Comparison of ENCODE assay signal across 17 cellular contexts in genomic region chr4:165627128-165627527, GRCh38.
A peak's percentile ranks its signal among the peaks of the same experiment; 100 is the strongest.
DNase-seq lines count a peak whose midpoint lies in the region; ATAC-seq and TF ChIP-seq lines count a peak whose summit lies in the region.
"Had no signal": no experiment of that assay in that cellular context is flagged by ENCODE, and none has a peak within 500 bp of the region (broad histone marks: within the 10 kb centered on the region; RNA-seq: fewer than 3 reads in every experiment).

No MANE protein-coding gene starts in this region.

- H2AFZ ChIP-seq in PC-9 = peak overlapping the region; percentile 70
- peak overlapping the region; percentile 15 for H2AFZ ChIP-seq in osteoblast (ENCODE audit: low read length)

- BruUV-seq in PC-9 (replicated peaks; lab: Mats Ljungman, UMichigan) = no TSS peak

- peaks cover 0 to 17% (median 1%) of the 10 kb centered on the region in 12 donors for H3K4me1 ChIP-seq in heart left ventricle
- H3K4me1 ChIP-seq in PC-9 (replicated peaks; ENCODE audit: insufficient read depth) = no peaks in the 10 kb centered on the region
- no peaks in the 10 kb centered on the region for H3K4me1 ChIP-seq in osteoblast (ENCODE audit: insufficient read depth, low read length)
- H3K4me1 ChIP-seq in CD8-positive, alpha-beta memory T cell (ENCODE audit: insufficient read depth, low read length) = no peaks in the 10 kb centered on the region
- H3K4me1 ChIP-seq: BLaER1 treated with 17β-estradiol and CSF1 and Interleukin-3, amounts not matched to agents 10 nM and 100 nM had no signal

- H4K20me1 ChIP-seq in PC-9 (ENCODE audit: insufficient read depth) (no peaks in the 10 kb centered on the region), osteoblast (ENCODE audit: insufficient read depth, low read length) (no peaks in the 10 kb centered on the region)
- H4K20me1 ChIP-seq: BLaER1 treated with 17β-estradiol and CSF1 and Interleukin-3, amounts not matched to agents 10 nM and 100 nM had no signal

- H3F3A ChIP-seq in PC-9 (ENCODE audit: insufficient read depth, low read depth) = no peaks in the 10 kb centered on the region

- H3K4me3 ChIP-seq in heart left ventricle (peak overlapping the region in 7 of 12 donors; percentile 8 to 38 (median 18)), PC-9 (peak overlapping the region; percentile 51), osteoblast (ENCODE audit: insufficient read depth, low read length) (no peak overlapping the region)
- H3K4me3 ChIP-seq in CD8-positive, alpha-beta memory T cell (ENCODE audit: low read length) = no peak overlapping the region
- H3K4me3 ChIP-seq: BLaER1 treated with 17β-estradiol and CSF1 and Interleukin-3, amounts not matched to agents 10 nM and 100 nM had no signal

- H3K27me3 ChIP-seq in heart left ventricle (no peaks in the 10 kb centered on the region), PC-9 (ENCODE audit: insufficient read depth, low read depth) (no peaks in the 10 kb centered on the region), osteoblast (ENCODE audit: insufficient read depth, low read length) (no peaks in the 10 kb centered on the region)
- no peaks in the 10 kb centered on the region for H3K27me3 ChIP-seq in CD8-positive, alpha-beta memory T cell (ENCODE audit: insufficient read depth, low read length, poor library complexity, severe bottlenecking)
- H3K27me3 ChIP-seq: BLaER1 treated with 17β-estradiol and CSF1 and Interleukin-3, amounts not matched to agents 10 nM and 100 nM had no signal

- H3K4me1 Mint-ChIP-seq in HFFc6 (ENCODE audit: low read depth) = peaks cover 30% of the 10 kb centered on the region
- H3K4me1 Mint-ChIP-seq in CD8-positive, alpha-beta memory T cell = no peaks in the 10 kb centered on the region

- TF ChIP-seq POLR2A in heart left ventricle (IDR thresholded peaks at IDR 0.05) = no peak

- peak overlapping the region; percentile 85 for H3K4me3 Mint-ChIP-seq in HFFc6
- H3K4me3 Mint-ChIP-seq in CD8-positive, alpha-beta memory T cell = no peak overlapping the region
- H3K4me3 Mint-ChIP-seq: CD8-positive, alpha-beta T cell had no signal

- no peaks in the 10 kb centered on the region for H3K36me3 Mint-ChIP-seq in HFFc6 (ENCODE audit: low read depth)
- no peaks in the 10 kb centered on the region for H3K36me3 Mint-ChIP-seq in CD8-positive, alpha-beta memory T cell
- H3K36me3 Mint-ChIP-seq: CD8-positive, alpha-beta T cell had no signal

- no peaks in the 10 kb centered on the region for H3K9me2 ChIP-seq in PC-9 (ENCODE audit: insufficient read depth)

- no peaks in the 10 kb centered on the region for H3K36me3 ChIP-seq in heart left ventricle
- no peaks in the 10 kb centered on the region for H3K36me3 ChIP-seq in PC-9 (ENCODE audit: low read depth)
- H3K36me3 ChIP-seq in osteoblast (ENCODE audit: insufficient read depth, low read length) = no peaks in the 10 kb centered on the region
- H3K36me3 ChIP-seq in CD8-positive, alpha-beta memory T cell (ENCODE audit: insufficient read depth, low read length) = no peaks in the 10 kb centered on the region
- H3K36me3 ChIP-seq: BLaER1 treated with 17β-estradiol and CSF1 and Interleukin-3, amounts not matched to agents 10 nM and 100 nM had no signal

- ATAC-seq in heart left ventricle (peak in 1 of 4 donors; percentile 24), Right ventricle myocardium inferior (no peak)
- ATAC-seq: CD8-positive, alpha-beta T cell had no signal

- CTCF ChIA-PET in PC-9 (lab: Charles Lee) = no interaction called here
- CTCF ChIA-PET in CD8-positive, alpha-beta memory T cell (lab: Charles Lee) = no interaction called here

- no peak for DNase-seq in heart left ventricle
- no peak for DNase-seq in Right ventricle myocardium inferior (ENCODE audit: missing footprints)
- no peak for DNase-seq in HFFc6
- peak in 1 of 2 experiments; percentile 4 for DNase-seq in PC-9
- DNase-seq in osteoblast (ENCODE audit: insufficient read length, low spot score, missing footprints) = no peak
- no peak for DNase-seq in NOMO-1 (lab: John Stamatoyannopoulos, UW; ENCODE audit: unreplicated experiment in 2 of 2)
- no peak for DNase-seq in SIG-M5 (lab: John Stamatoyannopoulos, UW)
- no peak for DNase-seq in CD8-positive, alpha-beta memory T cell
- DNase-seq: CD8-positive, alpha-beta T cell; NCI-H1092; NCI-H1436 treated with DMSO at 0.1 percent for 48 hours; NCI-H2029; NCI-H446 treated with DMSO at 0.1 percent for 48 hours; NCI-H69; RPMI8226 had no signal

- peaks cover 1% of the 10 kb centered on the region; the same call in 1 of the 2 replicates for H3K27me3 Mint-ChIP-seq in HFFc6 (ENCODE audit: insufficient read depth)
- no peaks in the 10 kb centered on the region for H3K27me3 Mint-ChIP-seq in CD8-positive, alpha-beta memory T cell

- POLR2A ChIA-PET in PC-9 (lab: Charles Lee; ENCODE audit: unreplicated experiment) = no interaction called here
- POLR2A ChIA-PET in CD8-positive, alpha-beta memory T cell (lab: Charles Lee) = no interaction called here

- TF ChIP-seq CTCF in heart left ventricle (IDR thresholded peaks at IDR 0.05) = no peak
- TF ChIP-seq CTCF in HFFc6 (IDR thresholded peaks at IDR 0.05) = no peak
- no peak for TF ChIP-seq CTCF in PC-9 (conservative IDR thresholded peaks at IDR 0.05)
- TF ChIP-seq CTCF in osteoblast (IDR thresholded peaks at IDR 0.05; ENCODE audit: extremely low read depth, low read depth, low read length) = no peak

- peak overlapping the region; percentile 70; the same call in 1 of the 2 replicates for H3K27ac Mint-ChIP-seq in HFFc6
- no peak overlapping the region for H3K27ac Mint-ChIP-seq in CD8-positive, alpha-beta memory T cell
- H3K27ac Mint-ChIP-seq: CD8-positive, alpha-beta T cell had no signal

- H3K27ac ChIP-seq in heart left ventricle (no peak overlapping the region), PC-9 (no peak overlapping the region), osteoblast (ENCODE audit: low read depth, low read length) (no peak overlapping the region)
- H3K27ac ChIP-seq in CD8-positive, alpha-beta memory T cell (ENCODE audit: low read depth, low read length) = no peak overlapping the region
- H3K27ac ChIP-seq: BLaER1 treated with 17β-estradiol and CSF1 and Interleukin-3, amounts not matched to agents 10 nM and 100 nM; KMS-11 had no signal

- H3K9me3 Mint-ChIP-seq in HFFc6 = peaks cover 4% of the 10 kb centered on the region
- H3K9me3 Mint-ChIP-seq in CD8-positive, alpha-beta memory T cell = peaks cover 0 to 2% (median under 1%) of the 10 kb centered on the region in 5 donors
- H3K9me3 Mint-ChIP-seq: CD8-positive, alpha-beta T cell had no signal

- H3K79me2 ChIP-seq in PC-9 (ENCODE audit: low read depth) = no peaks in the 10 kb centered on the region
- H3K79me2 ChIP-seq in osteoblast (ENCODE audit: insufficient read depth, low read length) = no peaks in the 10 kb centered on the region

- H3K9me3 ChIP-seq in heart left ventricle (no peaks in the 10 kb centered on the region), PC-9 (ENCODE audit: insufficient read depth, low read depth) (no peaks in the 10 kb centered on the region), osteoblast (ENCODE audit: low read depth, low read length) (no peaks in the 10 kb centered on the region)
- H3K9me3 ChIP-seq in CD8-positive, alpha-beta memory T cell (ENCODE audit: low read length) = no peaks in the 10 kb centered on the region
- H3K9me3 ChIP-seq: BLaER1 treated with 17β-estradiol and CSF1 and Interleukin-3, amounts not matched to agents 10 nM and 100 nM had no signal

- H3K4me2 ChIP-seq in PC-9 (peak overlapping the region; percentile 70), osteoblast (ENCODE audit: insufficient read depth, low read length) (no peak overlapping the region)
- H3K4me2 ChIP-seq: BLaER1 treated with 17β-estradiol and CSF1 and Interleukin-3, amounts not matched to agents 10 nM and 100 nM; KMS-11 had no signal

- intact Hi-C loops in heart left ventricle (cut with DNase I) = no loop called here
- intact Hi-C loops in Right ventricle myocardium inferior (cut with DNase I) = loop anchor here (10.0 kb wide), 1 partner anchor 248 kb away; the partner anchor contains the start of gene TLL1
- intact Hi-C loops in PC-9 (cut with micrococcal nuclease; ENCODE audit: unreplicated experiment) = no loop called here

- WGBS in heart left ventricle, 4 donors = 72 to 77% (median 74%) methylated on average over 3 of the region's 3 CpGs

Comparison
In these comparisons a context has a peak if more than half of its experiments do, and no peak if none do; other contexts are left out.
1. H3K4me3 ChIP-seq: peak in heart left ventricle (7 of 12) and PC-9 (single experiment); none in osteoblast (single experiment) and CD8-positive, alpha-beta memory T cell (single experiment).